Comparison of ENCODE assay signal across 1 cellular context in the genomic region with DNA sequence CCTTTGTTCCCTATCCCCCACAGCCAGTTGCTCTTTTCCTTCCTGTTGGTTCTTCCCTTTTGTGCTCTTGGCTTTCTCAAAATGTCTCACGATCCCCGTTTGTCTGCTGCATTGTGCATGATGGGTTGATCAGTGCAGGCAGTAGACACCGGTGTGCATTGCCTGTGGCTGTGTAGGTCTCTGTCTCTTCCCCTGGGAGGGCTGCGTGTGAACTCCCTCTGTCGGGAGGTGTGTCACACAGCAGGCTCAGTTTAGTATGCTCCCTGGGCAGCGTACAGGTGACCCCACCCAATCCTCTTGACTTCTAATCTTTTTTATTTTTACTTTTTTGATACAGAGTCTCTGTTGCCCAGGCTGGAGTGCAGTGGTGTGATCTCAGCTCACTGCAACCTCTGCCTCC.
TF ChIP-seq lines count a peak whose summit lies in the region.

No MANE protein-coding gene starts in this region.

TF ChIP-seq in WTC11, 78 proteins besides CTCF, POLR2A, EP300 and RAD21 (continued from another document):
- TF ChIP-seq, protein P1, sequence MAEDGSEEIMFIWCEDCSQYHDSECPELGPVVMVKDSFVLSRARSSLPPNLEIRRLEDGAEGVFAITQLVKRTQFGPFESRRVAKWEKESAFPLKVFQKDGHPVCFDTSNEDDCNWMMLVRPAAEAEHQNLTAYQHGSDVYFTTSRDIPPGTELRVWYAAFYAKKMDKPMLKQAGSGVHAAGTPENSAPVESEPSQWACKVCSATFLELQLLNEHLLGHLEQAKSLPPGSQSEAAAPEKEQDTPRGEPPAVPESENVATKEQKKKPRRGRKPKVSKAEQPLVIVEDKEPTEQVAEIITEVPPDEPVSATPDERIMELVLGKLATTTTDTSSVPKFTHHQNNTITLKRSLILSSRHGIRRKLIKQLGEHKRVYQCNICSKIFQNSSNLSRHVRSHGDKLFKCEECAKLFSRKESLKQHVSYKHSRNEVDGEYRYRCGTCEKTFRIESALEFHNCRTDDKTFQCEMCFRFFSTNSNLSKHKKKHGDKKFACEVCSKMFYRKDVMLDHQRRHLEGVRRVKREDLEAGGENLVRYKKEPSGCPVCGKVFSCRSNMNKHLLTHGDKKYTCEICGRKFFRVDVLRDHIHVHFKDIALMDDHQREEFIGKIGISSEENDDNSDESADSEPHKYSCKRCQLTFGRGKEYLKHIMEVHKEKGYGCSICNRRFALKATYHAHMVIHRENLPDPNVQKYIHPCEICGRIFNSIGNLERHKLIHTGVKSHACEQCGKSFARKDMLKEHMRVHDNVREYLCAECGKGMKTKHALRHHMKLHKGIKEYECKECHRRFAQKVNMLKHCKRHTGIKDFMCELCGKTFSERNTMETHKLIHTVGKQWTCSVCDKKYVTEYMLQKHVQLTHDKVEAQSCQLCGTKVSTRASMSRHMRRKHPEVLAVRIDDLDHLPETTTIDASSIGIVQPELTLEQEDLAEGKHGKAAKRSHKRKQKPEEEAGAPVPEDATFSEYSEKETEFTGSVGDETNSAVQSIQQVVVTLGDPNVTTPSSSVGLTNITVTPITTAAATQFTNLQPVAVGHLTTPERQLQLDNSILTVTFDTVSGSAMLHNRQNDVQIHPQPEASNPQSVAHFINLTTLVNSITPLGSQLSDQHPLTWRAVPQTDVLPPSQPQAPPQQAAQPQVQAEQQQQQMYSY (CRISPR knock-in tag; IDR thresholded peaks at IDR 0.05) = no peak
- no peak for TF ChIP-seq JUN (CRISPR knock-in tag; IDR thresholded peaks at IDR 0.05)
- TF ChIP-seq ZNF138 (CRISPR knock-in tag; conservative IDR thresholded peaks at IDR 0.05) = no peak
- TF ChIP-seq, protein P2, sequence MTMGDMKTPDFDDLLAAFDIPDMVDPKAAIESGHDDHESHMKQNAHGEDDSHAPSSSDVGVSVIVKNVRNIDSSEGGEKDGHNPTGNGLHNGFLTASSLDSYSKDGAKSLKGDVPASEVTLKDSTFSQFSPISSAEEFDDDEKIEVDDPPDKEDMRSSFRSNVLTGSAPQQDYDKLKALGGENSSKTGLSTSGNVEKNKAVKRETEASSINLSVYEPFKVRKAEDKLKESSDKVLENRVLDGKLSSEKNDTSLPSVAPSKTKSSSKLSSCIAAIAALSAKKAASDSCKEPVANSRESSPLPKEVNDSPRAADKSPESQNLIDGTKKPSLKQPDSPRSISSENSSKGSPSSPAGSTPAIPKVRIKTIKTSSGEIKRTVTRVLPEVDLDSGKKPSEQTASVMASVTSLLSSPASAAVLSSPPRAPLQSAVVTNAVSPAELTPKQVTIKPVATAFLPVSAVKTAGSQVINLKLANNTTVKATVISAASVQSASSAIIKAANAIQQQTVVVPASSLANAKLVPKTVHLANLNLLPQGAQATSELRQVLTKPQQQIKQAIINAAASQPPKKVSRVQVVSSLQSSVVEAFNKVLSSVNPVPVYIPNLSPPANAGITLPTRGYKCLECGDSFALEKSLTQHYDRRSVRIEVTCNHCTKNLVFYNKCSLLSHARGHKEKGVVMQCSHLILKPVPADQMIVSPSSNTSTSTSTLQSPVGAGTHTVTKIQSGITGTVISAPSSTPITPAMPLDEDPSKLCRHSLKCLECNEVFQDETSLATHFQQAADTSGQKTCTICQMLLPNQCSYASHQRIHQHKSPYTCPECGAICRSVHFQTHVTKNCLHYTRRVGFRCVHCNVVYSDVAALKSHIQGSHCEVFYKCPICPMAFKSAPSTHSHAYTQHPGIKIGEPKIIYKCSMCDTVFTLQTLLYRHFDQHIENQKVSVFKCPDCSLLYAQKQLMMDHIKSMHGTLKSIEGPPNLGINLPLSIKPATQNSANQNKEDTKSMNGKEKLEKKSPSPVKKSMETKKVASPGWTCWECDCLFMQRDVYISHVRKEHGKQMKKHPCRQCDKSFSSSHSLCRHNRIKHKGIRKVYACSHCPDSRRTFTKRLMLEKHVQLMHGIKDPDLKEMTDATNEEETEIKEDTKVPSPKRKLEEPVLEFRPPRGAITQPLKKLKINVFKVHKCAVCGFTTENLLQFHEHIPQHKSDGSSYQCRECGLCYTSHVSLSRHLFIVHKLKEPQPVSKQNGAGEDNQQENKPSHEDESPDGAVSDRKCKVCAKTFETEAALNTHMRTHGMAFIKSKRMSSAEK (CRISPR knock-in tag; IDR thresholded peaks at IDR 0.05; ENCODE audit: borderline replicate concordance) = no peak
- no peak for TF ChIP-seq ZNF232 (CRISPR knock-in tag; IDR thresholded peaks at IDR 0.05)
- TF ChIP-seq NFYB (CRISPR knock-in tag; conservative IDR thresholded peaks at IDR 0.05; ENCODE audit: low read depth) = no peak
- TF ChIP-seq, protein P3, sequence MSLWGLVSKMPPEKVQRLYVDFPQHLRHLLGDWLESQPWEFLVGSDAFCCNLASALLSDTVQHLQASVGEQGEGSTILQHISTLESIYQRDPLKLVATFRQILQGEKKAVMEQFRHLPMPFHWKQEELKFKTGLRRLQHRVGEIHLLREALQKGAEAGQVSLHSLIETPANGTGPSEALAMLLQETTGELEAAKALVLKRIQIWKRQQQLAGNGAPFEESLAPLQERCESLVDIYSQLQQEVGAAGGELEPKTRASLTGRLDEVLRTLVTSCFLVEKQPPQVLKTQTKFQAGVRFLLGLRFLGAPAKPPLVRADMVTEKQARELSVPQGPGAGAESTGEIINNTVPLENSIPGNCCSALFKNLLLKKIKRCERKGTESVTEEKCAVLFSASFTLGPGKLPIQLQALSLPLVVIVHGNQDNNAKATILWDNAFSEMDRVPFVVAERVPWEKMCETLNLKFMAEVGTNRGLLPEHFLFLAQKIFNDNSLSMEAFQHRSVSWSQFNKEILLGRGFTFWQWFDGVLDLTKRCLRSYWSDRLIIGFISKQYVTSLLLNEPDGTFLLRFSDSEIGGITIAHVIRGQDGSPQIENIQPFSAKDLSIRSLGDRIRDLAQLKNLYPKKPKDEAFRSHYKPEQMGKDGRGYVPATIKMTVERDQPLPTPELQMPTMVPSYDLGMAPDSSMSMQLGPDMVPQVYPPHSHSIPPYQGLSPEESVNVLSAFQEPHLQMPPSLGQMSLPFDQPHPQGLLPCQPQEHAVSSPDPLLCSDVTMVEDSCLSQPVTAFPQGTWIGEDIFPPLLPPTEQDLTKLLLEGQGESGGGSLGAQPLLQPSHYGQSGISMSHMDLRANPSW (CRISPR knock-in tag; conservative IDR thresholded peaks at IDR 0.05; ENCODE audit: low read depth) = no peak
